Comparison of ENCODE assay signal across 2 cellular contexts in the genomic region with DNA sequence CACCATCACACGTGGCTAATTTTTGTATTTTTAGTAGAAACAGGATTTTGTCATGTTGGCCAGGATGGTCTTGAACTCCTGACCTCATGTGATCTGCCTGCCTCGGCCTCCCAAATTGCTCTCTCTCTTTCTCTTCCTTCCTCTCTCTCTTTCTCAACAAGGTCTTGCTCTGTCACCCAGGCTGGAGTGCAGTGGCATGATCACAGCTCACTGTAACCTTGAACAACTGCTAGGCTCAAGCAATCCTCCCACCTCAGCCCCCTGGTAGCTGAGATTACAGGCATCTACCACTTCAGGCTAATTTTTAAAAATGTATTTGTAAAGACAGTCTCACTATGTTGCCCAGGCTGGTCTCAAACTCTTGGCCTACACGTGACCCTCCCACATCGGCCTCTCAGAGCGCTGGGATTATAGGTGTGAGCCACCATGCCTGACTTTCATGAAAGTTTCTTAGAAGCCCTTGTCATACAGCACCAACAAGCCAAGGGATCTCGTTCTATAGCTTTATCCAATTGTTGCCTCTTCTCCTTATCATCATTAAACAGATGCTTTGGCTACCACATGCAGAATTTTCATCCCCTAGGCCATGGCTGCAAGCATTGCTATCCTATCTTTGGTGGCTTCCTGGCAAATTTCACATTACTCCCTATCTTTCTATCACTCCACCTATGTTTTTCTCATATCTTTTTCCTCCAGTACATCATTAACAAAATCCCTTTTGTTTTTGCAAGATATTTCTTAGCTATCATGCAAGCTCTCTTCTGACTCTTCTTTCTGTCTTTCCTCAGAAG.
TF ChIP-seq lines count a peak whose summit lies in the region.

No MANE protein-coding gene starts in this region.

TF ChIP-seq in GM12891, 5 proteins besides CTCF, POLR2A, EP300 and RAD21:
- TF ChIP-seq PAX5 (IDR thresholded peaks at IDR 0.05; ENCODE audit: insufficient read depth, low read length, severe bottlenecking) (no peak), TAF1 (IDR thresholded peaks at IDR 0.05; ENCODE audit: low read depth, low read length) (no peak), POU2F2 (IDR thresholded peaks at IDR 0.05; ENCODE audit: low read depth, low read length) (no peak)

TF ChIP-seq in GM23338, 12 proteins besides CTCF, POLR2A, EP300 and RAD21:
- TF ChIP-seq ZNF114 (CRISPR knock-in tag; IDR thresholded peaks at IDR 0.05): no peak
- TF ChIP-seq, protein P1, sequence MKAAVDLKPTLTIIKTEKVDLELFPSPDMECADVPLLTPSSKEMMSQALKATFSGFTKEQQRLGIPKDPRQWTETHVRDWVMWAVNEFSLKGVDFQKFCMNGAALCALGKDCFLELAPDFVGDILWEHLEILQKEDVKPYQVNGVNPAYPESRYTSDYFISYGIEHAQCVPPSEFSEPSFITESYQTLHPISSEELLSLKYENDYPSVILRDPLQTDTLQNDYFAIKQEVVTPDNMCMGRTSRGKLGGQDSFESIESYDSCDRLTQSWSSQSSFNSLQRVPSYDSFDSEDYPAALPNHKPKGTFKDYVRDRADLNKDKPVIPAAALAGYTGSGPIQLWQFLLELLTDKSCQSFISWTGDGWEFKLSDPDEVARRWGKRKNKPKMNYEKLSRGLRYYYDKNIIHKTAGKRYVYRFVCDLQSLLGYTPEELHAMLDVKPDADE (IDR thresholded peaks at IDR 0.05): no peak
- TF ChIP-seq, protein P2, sequence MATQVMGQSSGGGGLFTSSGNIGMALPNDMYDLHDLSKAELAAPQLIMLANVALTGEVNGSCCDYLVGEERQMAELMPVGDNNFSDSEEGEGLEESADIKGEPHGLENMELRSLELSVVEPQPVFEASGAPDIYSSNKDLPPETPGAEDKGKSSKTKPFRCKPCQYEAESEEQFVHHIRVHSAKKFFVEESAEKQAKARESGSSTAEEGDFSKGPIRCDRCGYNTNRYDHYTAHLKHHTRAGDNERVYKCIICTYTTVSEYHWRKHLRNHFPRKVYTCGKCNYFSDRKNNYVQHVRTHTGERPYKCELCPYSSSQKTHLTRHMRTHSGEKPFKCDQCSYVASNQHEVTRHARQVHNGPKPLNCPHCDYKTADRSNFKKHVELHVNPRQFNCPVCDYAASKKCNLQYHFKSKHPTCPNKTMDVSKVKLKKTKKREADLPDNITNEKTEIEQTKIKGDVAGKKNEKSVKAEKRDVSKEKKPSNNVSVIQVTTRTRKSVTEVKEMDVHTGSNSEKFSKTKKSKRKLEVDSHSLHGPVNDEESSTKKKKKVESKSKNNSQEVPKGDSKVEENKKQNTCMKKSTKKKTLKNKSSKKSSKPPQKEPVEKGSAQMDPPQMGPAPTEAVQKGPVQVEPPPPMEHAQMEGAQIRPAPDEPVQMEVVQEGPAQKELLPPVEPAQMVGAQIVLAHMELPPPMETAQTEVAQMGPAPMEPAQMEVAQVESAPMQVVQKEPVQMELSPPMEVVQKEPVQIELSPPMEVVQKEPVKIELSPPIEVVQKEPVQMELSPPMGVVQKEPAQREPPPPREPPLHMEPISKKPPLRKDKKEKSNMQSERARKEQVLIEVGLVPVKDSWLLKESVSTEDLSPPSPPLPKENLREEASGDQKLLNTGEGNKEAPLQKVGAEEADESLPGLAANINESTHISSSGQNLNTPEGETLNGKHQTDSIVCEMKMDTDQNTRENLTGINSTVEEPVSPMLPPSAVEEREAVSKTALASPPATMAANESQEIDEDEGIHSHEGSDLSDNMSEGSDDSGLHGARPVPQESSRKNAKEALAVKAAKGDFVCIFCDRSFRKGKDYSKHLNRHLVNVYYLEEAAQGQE (IDR thresholded peaks at IDR 0.05; ENCODE audit: unreplicated experiment): no peak
- no peak for TF ChIP-seq ZNF331 (CRISPR knock-in tag; IDR thresholded peaks at IDR 0.05; ENCODE audit: low read depth)
- TF ChIP-seq CREB1 (CRISPR knock-in tag; IDR thresholded peaks at IDR 0.05; ENCODE audit: low read depth): no peak
- TF ChIP-seq POLR2AphosphoS5 (IDR thresholded peaks at IDR 0.05; ENCODE audit: low read depth): no peak
- no peak for TF ChIP-seq JUNB (IDR thresholded peaks at IDR 0.05; ENCODE audit: unreplicated experiment)
- no peak for TF ChIP-seq NANOG (IDR thresholded peaks at IDR 0.05; ENCODE audit: borderline replicate concordance)
- no peak for TF ChIP-seq EZH2phosphoT487 (IDR thresholded peaks at IDR 0.05; ENCODE audit: unreplicated experiment)
- TF ChIP-seq, protein P3, sequence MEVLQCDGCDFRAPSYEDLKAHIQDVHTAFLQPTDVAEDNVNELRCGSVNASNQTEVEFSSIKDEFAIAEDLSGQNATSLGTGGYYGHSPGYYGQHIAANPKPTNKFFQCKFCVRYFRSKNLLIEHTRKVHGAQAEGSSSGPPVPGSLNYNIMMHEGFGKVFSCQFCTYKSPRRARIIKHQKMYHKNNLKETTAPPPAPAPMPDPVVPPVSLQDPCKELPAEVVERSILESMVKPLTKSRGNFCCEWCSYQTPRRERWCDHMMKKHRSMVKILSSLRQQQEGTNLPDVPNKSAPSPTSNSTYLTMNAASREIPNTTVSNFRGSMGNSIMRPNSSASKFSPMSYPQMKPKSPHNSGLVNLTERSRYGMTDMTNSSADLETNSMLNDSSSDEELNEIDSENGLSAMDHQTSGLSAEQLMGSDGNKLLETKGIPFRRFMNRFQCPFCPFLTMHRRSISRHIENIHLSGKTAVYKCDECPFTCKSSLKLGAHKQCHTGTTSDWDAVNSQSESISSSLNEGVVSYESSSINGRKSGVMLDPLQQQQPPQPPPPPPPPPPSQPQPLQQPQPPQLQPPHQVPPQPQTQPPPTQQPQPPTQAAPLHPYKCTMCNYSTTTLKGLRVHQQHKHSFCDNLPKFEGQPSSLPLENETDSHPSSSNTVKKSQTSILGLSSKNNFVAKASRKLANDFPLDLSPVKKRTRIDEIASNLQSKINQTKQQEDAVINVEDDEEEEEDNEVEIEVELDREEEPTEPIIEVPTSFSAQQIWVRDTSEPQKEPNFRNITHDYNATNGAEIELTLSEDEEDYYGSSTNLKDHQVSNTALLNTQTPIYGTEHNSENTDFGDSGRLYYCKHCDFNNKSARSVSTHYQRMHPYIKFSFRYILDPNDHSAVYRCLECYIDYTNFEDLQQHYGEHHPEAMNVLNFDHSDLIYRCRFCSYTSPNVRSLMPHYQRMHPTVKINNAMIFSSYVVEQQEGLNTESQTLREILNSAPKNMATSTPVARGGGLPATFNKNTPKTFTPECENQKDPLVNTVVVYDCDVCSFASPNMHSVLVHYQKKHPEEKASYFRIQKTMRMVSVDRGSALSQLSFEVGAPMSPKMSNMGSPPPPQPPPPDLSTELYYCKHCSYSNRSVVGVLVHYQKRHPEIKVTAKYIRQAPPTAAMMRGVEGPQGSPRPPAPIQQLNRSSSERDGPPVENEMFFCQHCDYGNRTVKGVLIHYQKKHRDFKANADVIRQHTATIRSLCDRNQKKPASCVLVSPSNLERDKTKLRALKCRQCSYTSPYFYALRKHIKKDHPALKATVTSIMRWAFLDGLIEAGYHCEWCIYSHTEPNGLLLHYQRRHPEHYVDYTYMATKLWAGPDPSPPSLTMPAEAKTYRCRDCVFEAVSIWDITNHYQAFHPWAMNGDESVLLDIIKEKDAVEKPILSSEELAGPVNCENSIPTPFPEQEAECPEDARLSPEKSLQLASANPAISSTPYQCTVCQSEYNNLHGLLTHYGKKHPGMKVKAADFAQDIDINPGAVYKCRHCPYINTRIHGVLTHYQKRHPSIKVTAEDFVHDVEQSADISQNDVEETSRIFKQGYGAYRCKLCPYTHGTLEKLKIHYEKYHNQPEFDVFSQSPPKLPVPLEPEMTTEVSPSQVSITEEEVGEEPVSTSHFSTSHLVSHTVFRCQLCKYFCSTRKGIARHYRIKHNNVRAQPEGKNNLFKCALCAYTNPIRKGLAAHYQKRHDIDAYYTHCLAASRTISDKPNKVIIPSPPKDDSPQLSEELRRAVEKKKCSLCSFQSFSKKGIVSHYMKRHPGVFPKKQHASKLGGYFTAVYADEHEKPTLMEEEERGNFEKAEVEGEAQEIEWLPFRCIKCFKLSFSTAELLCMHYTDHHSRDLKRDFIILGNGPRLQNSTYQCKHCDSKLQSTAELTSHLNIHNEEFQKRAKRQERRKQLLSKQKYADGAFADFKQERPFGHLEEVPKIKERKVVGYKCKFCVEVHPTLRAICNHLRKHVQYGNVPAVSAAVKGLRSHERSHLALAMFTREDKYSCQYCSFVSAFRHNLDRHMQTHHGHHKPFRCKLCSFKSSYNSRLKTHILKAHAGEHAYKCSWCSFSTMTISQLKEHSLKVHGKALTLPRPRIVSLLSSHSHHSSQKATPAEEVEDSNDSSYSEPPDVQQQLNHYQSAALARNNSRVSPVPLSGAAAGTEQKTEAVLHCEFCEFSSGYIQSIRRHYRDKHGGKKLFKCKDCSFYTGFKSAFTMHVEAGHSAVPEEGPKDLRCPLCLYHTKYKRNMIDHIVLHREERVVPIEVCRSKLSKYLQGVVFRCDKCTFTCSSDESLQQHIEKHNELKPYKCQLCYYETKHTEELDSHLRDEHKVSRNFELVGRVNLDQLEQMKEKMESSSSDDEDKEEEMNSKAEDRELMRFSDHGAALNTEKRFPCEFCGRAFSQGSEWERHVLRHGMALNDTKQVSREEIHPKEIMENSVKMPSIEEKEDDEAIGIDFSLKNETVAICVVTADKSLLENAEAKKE (CRISPR knock-in tag; IDR thresholded peaks at IDR 0.05): no peak
- no peak for TF ChIP-seq STAT1 (IDR thresholded peaks at IDR 0.05; ENCODE audit: unreplicated experiment)
